In genomic region chr17:51076821-51077220, GRCh38 we compare ENCODE assay signal across 24 cellular contexts. TPM values are rescaled to one million over a fixed set of nuclear protein-coding genes. Genes with fewer than 3 reads are reported as not detected.
DNase-seq lines count a peak whose midpoint lies in the region; ATAC-seq, FAIRE-seq and TF ChIP-seq lines count a peak whose summit lies in the region.
"Had no signal": no experiment of that assay in that cellular context is flagged by ENCODE, and none has a peak within 500 bp of the region (broad histone marks: within the 10 kb centered on the region; RNA-seq: fewer than 3 reads in every experiment).

No MANE protein-coding gene starts in this region.

- no peak overlapping the region for H4K5ac ChIP-seq in mesendoderm (ENCODE audit: low read length)

- H3K4me3 ChIP-seq in HUES6 (ENCODE audit: low read depth, low read length) (no peak overlapping the region), mesendoderm (ENCODE audit: low read length) (no peak overlapping the region), neural progenitor cell (no peak overlapping the region)
- H3K4me3 ChIP-seq: BLaER1 had no signal

- H3K4me3 Mint-ChIP-seq in neural progenitor cell = no peak overlapping the region
- no peak overlapping the region for H3K4me3 Mint-ChIP-seq in activated CD8-positive, alpha-beta memory T cell treated with anti-CD3 and anti-CD28 coated beads, Interleukin-2, amount 10 ng/mL, durations not matched to agents 7 days and 5 days
- H3K4me3 Mint-ChIP-seq: CD4-positive, alpha-beta T cell; CD8-positive, alpha-beta T cell had no signal

- H2BK120ac ChIP-seq in mesendoderm (ENCODE audit: low read depth, low read length) = no peak overlapping the region

- no peak overlapping the region for H2BK5ac ChIP-seq in mesendoderm (ENCODE audit: low read length)

- no peaks in the 10 kb centered on the region for H3K9me3 Mint-ChIP-seq in neural progenitor cell
- H3K9me3 Mint-ChIP-seq in activated CD8-positive, alpha-beta memory T cell treated with anti-CD3 and anti-CD28 coated beads, Interleukin-2, amount 10 ng/mL, durations not matched to agents 7 days and 5 days (ENCODE audit: low read depth) = no peaks in the 10 kb centered on the region
- H3K9me3 Mint-ChIP-seq: CD4-positive, alpha-beta T cell; CD8-positive, alpha-beta T cell had no signal

- H3F3A ChIP-seq in neural progenitor cell (ENCODE audit: low read depth) = no peaks in the 10 kb centered on the region

- H3K27ac Mint-ChIP-seq in neural progenitor cell = peak overlapping the region; percentile 15
- no peak overlapping the region for H3K27ac Mint-ChIP-seq in activated CD8-positive, alpha-beta memory T cell treated with anti-CD3 and anti-CD28 coated beads, Interleukin-2, amount 10 ng/mL, durations not matched to agents 7 days and 5 days
- H3K27ac Mint-ChIP-seq: CD4-positive, alpha-beta T cell; CD8-positive, alpha-beta T cell had no signal

- no peak overlapping the region for H3K56ac ChIP-seq in mesendoderm (ENCODE audit: low read length)

- FAIRE-seq in HTR-8/SVneo (lab: Jason Lieb, UNC) = peak; percentile 72
- FAIRE-seq: A204.1, D721Med, G401.6, GM12891, GM19239 had no signal

- H3K4ac ChIP-seq in mesendoderm (ENCODE audit: low read depth, low read length) = no peak overlapping the region

- no peak for TF ChIP-seq CTCF in neural progenitor cell (IDR thresholded peaks at IDR 0.05)

- no peak overlapping the region for H2AFZ ChIP-seq in neural progenitor cell (replicated peaks)

- intact Hi-C loops in posterior cingulate gyrus (cut with DNase I) = no loop called here

- H3K9me3 ChIP-seq in HUES6 (ENCODE audit: control insufficient read depth, insufficient read depth, low read depth, low read length) = no peaks in the 10 kb centered on the region
- no peaks in the 10 kb centered on the region for H3K9me3 ChIP-seq in neural progenitor cell (ENCODE audit: low read depth)
- H3K9me3 ChIP-seq: BE2C, BLaER1, Caco-2 had no signal

- H3K36me3 ChIP-seq in HUES6 (ENCODE audit: control insufficient read depth, insufficient read depth, low read length) = peaks cover 25% of the 10 kb centered on the region
- peaks cover 2% of the 10 kb centered on the region for H3K36me3 ChIP-seq in mesendoderm (ENCODE audit: control insufficient read depth, insufficient read depth, low read length)
- no peaks in the 10 kb centered on the region for H3K36me3 ChIP-seq in neural progenitor cell

- H3K4me2 ChIP-seq in mesendoderm (ENCODE audit: low read length) (no peak overlapping the region), neural progenitor cell (no peak overlapping the region)
- H3K4me2 ChIP-seq: BLaER1 had no signal

- no peaks in the 10 kb centered on the region for H3K4me1 Mint-ChIP-seq in neural progenitor cell
- H3K4me1 Mint-ChIP-seq in activated CD8-positive, alpha-beta memory T cell treated with anti-CD3 and anti-CD28 coated beads, Interleukin-2, amount 10 ng/mL, durations not matched to agents 7 days and 5 days = peaks cover 2% of the 10 kb centered on the region

- no CpG with 5 or more reads among the region's 3 CpGs for WGBS in mesendoderm (ENCODE audit: extremely low coverage, insufficient coverage, low lambda C conversion rate)

- H3K27me3 ChIP-seq in HUES6 (ENCODE audit: control insufficient read depth, insufficient read depth, low read length) (no peaks in the 10 kb centered on the region), mesendoderm (ENCODE audit: insufficient read depth, low read length, poor library complexity) (no peaks in the 10 kb centered on the region), neural progenitor cell (no peaks in the 10 kb centered on the region)
- H3K27me3 ChIP-seq: BE2C, BLaER1 had no signal

- H3K18ac ChIP-seq in mesendoderm (ENCODE audit: low read length) = no peak overlapping the region

- H3K4me1 ChIP-seq in HUES6 (ENCODE audit: control insufficient read depth, insufficient read depth, low read length) (no peaks in the 10 kb centered on the region), mesendoderm (ENCODE audit: control insufficient read depth, low read depth, low read length) (no peaks in the 10 kb centered on the region), neural progenitor cell (no peaks in the 10 kb centered on the region)
- H3K4me1 ChIP-seq: BE2C, BLaER1 had no signal

- no peak overlapping the region for H3K23ac ChIP-seq in mesendoderm (ENCODE audit: low read length)

- H3K9ac ChIP-seq in HUES6 (ENCODE audit: low read length) = peak overlapping the region; percentile 62
- H3K9ac ChIP-seq in mesendoderm (ENCODE audit: low read length) = no peak overlapping the region
- H3K9ac ChIP-seq in neural progenitor cell = no peak overlapping the region
- H3K9ac ChIP-seq: BLaER1 had no signal

- H3K27me3 Mint-ChIP-seq in neural progenitor cell (ENCODE audit: insufficient read depth, low read depth) = peaks cover 2% of the 10 kb centered on the region
- H3K27me3 Mint-ChIP-seq in activated CD8-positive, alpha-beta memory T cell treated with anti-CD3 and anti-CD28 coated beads, Interleukin-2, amount 10 ng/mL, durations not matched to agents 7 days and 5 days = no peaks in the 10 kb centered on the region
- H3K27me3 Mint-ChIP-seq: CD4-positive, alpha-beta T cell had no signal

- no peak overlapping the region for H3K27ac ChIP-seq in HUES6 (ENCODE audit: low read depth, low read length)
- no peak overlapping the region for H3K27ac ChIP-seq in mesendoderm (ENCODE audit: low read depth, low read length)
- H3K27ac ChIP-seq in neural progenitor cell = no peak overlapping the region
- H3K27ac ChIP-seq: BLaER1, C4-2B had no signal

- H2BK15ac ChIP-seq in mesendoderm (replicated peaks; ENCODE audit: low read depth) = no peak overlapping the region

- H2AK5ac ChIP-seq in mesendoderm (ENCODE audit: low read length) = no peak overlapping the region

- H4K8ac ChIP-seq in mesendoderm (ENCODE audit: low read depth, low read length) = no peak overlapping the region

- CTCF ChIA-PET in activated CD8-positive, alpha-beta memory T cell treated with anti-CD3 and anti-CD28 coated beads, Interleukin-2, amount 10 ng/mL, durations not matched to agents 7 days and 5 days (lab: Charles Lee) = no interaction called here

- H3K79me2 ChIP-seq in mesendoderm (ENCODE audit: control insufficient read depth, insufficient read depth, low read length) (no peaks in the 10 kb centered on the region), neural progenitor cell (ENCODE audit: low read depth) (no peaks in the 10 kb centered on the region)

- no peaks in the 10 kb centered on the region for H4K20me1 ChIP-seq in neural progenitor cell (ENCODE audit: low read depth)

- DNase-seq in HTR-8/SVneo (ENCODE audit: insufficient read length, low spot score) = no peak
- peak; percentile 65 for DNase-seq in mesendoderm
- no peak for DNase-seq in neural progenitor cell (ENCODE audit: low spot score)
- no peak for DNase-seq in C1 segment of cervical spinal cord (lab: John Stamatoyannopoulos, UW)
- no peak for DNase-seq in activated CD8-positive, alpha-beta memory T cell treated with anti-CD3 and anti-CD28 coated beads, Interleukin-2, amount 10 ng/mL, durations not matched to agents 7 days and 5 days
- DNase-seq in NCI-H446 (lab: John Stamatoyannopoulos, UW) = no peak
- no peak for DNase-seq in posterior cingulate gyrus
- DNase-seq: 8988T; ACHN; BE2C; Caco-2; Calu3; CD4-positive, alpha-beta T cell; CD8-positive, alpha-beta T cell; DMS79 treated with DMSO at 0.1 percent for 48 hours; GF-D8 had no signal

- H3K79me1 ChIP-seq in mesendoderm (ENCODE audit: low read length) = no peaks in the 10 kb centered on the region

- H3K36me3 Mint-ChIP-seq in neural progenitor cell = peaks cover 23% of the 10 kb centered on the region
- H3K36me3 Mint-ChIP-seq in activated CD8-positive, alpha-beta memory T cell treated with anti-CD3 and anti-CD28 coated beads, Interleukin-2, amount 10 ng/mL, durations not matched to agents 7 days and 5 days = peaks cover 26% of the 10 kb centered on the region

- ATAC-seq in activated CD8-positive, alpha-beta memory T cell treated with anti-CD3 and anti-CD28 coated beads, Interleukin-2, amount 10 ng/mL, durations not matched to agents 7 days and 5 days = no peak
- ATAC-seq: CD8-positive, alpha-beta T cell had no signal

RNA-seq across cellular contexts. Expression of gene SPAG9, which starts 43.8 kb away (rescaled TPM):
- polyA plus RNA-seq in mesendoderm (2013, experiment 1 of 2) = 18.5 TPM
- 17.7 TPM for polyA plus RNA-seq in mesendoderm (2013, experiment 2 of 2)
- total RNA-seq in neural progenitor cell (ENCODE audit: low replicate concordance) = 89.7 and 99.5 TPM in 2 replicates
- 10 to 100 TPM; 49.0 to 53.8 TPM for total RNA-seq in activated CD8-positive, alpha-beta memory T cell treated with anti-CD3 and anti-CD28 coated beads, Interleukin-2, amount 10 ng/mL, durations not matched to agents 7 days and 5 days
